In genomic region chr6:29676981-29677601, GRCh38 we compare ENCODE assay signal across 12 cellular contexts. TPM values are rescaled to one million over a fixed set of nuclear protein-coding genes. Genes with fewer than 3 reads are reported as not detected.
DNase-seq lines count a peak whose midpoint lies in the region; ATAC-seq, FAIRE-seq and TF ChIP-seq lines count a peak whose summit lies in the region.
"Had no signal": no experiment of that assay in that cellular context is flagged by ENCODE, and none has a peak within 500 bp of the region (broad histone marks: within the 10 kb centered on the region; RNA-seq: fewer than 3 reads in every experiment).

No MANE protein-coding gene starts in this region.

- peak overlapping the region; percentile 50; the same call in 1 of the 2 replicates for H3K9ac ChIP-seq in iPS-20b (ENCODE audit: low read depth, low read length)

- no peak for TF ChIP-seq CTCF in D721Med (IDR thresholded peaks at IDR 0.05; ENCODE audit: insufficient read depth, missing control alignments)

- DNase-seq in CMK (ENCODE audit: low read depth) (peak; percentile 27), H4 (ENCODE audit: low spot score) (peak; percentile 56), SHP77 (lab: John Stamatoyannopoulos, UW) (peak; percentile 35 to 56), NCI-H2171 (lab: John Stamatoyannopoulos, UW) (no peak), D721Med (ENCODE audit: insufficient read length, low spot score) (no peak)
- DNase-seq: activated naive CD4-positive, alpha-beta T cell treated with anti-CD3 and anti-CD28 coated beads for 36 hours; naive B cell; NCI-H1694; thyroid gland had no signal

- no peak overlapping the region for H3K4me3 ChIP-seq in iPS-20b (ENCODE audit: low read length)
- H3K4me3 ChIP-seq: thyroid gland had no signal

- no peak for FAIRE-seq in D721Med (lab: Jason Lieb, UNC)

- ATAC-seq in GM18519 (IDR thresholded peaks at IDR 0.05; ENCODE audit: low FRiP score, unreplicated experiment): no peak
- ATAC-seq in GM18868 (IDR thresholded peaks at IDR 0.05; ENCODE audit: unreplicated experiment): no peak

- no peaks in the 10 kb centered on the region for H3K27me3 ChIP-seq in iPS-20b (ENCODE audit: insufficient read depth, low read length)
- H3K27me3 ChIP-seq: thyroid gland had no signal

- H3K36me3 ChIP-seq in iPS-20b (ENCODE audit: insufficient read depth, low read depth, low read length): no peaks in the 10 kb centered on the region
- H3K36me3 ChIP-seq: thyroid gland had no signal

- peaks cover 7% of the 10 kb centered on the region; the same call in 1 of the 2 replicates for H3K4me1 ChIP-seq in iPS-20b (ENCODE audit: insufficient read depth, low read length)
- H3K4me1 ChIP-seq: thyroid gland had no signal

- peak overlapping the region; percentile 61 for H3K27ac ChIP-seq in iPS-20b (ENCODE audit: low read length)
- H3K27ac ChIP-seq: thyroid gland had no signal

- H3K9me3 ChIP-seq in iPS-20b (ENCODE audit: insufficient read depth, low read depth, low read length): no peaks in the 10 kb centered on the region
- H3K9me3 ChIP-seq: thyroid gland had no signal

RNA-seq across cellular contexts. Expression of gene ZFP57, which starts 3.9 kb away (rescaled TPM):
- total RNA-seq in H4 (2014; rRNA removed; shearing (Covaris generic)): not detected in 2 replicates
- total RNA-seq: activated naive CD4-positive, alpha-beta T cell treated with anti-CD3 and anti-CD28 coated beads for 36 hours; thyroid gland had no signal

RNA-seq across cellular contexts. Expression of gene MOG, which starts 20.2 kb away (rescaled TPM):
- total RNA-seq in H4 (2014; rRNA removed; shearing (Covaris generic)): not detected in 2 replicates
- total RNA-seq: activated naive CD4-positive, alpha-beta T cell treated with anti-CD3 and anti-CD28 coated beads for 36 hours; thyroid gland had no signal

RNA-seq across cellular contexts. Expression of gene GABBR1, which starts 44.1 kb away (rescaled TPM):
- total RNA-seq in H4 (2014; rRNA removed; shearing (Covaris generic)): 3.8 and 3.9 TPM in 2 replicates

RNA-seq across cellular contexts. Expression of gene HLA-F, which starts 46.1 kb away (rescaled TPM):
- 17.5 and 20.3 TPM in 2 replicates for total RNA-seq in H4 (2014; rRNA removed; shearing (Covaris generic))

Comparison
In these comparisons a context has a peak if more than half of its experiments do, and no peak if none do; other contexts are left out.
1. DNase-seq: peak in CMK (single experiment), H4 (single experiment) and SHP77 (2 of 2); none in NCI-H2171 (single experiment) and D721Med (single experiment).